In genomic region chr14:35365130-35366047, GRCh38 we compare ENCODE assay signal across 9 cellular contexts. TPM values are rescaled to one million over a fixed set of nuclear protein-coding genes. Genes with fewer than 3 reads are reported as not detected.
DNase-seq lines count a peak whose midpoint lies in the region; ATAC-seq, FAIRE-seq and TF ChIP-seq lines count a peak whose summit lies in the region.
"Had no signal": no experiment of that assay in that cellular context is flagged by ENCODE, and none has a peak within 500 bp of the region (broad histone marks: within the 10 kb centered on the region; RNA-seq: fewer than 3 reads in every experiment).

No MANE protein-coding gene starts in this region.

- CTCF ChIA-PET in activated CD4-positive, alpha-beta memory T cell treated with anti-CD3 and anti-CD28 coated beads for 36 hours (lab: Charles Lee), result interaction anchor here (0.8 to 1.5 kb wide), 11 partner anchors 8 to 79 kb away, joined by 3 to 9 read pairs (median 3); partner anchors contain the start of gene NFKBIA
- CTCF ChIA-PET in H1 (lab: Charles Lee; ENCODE audit: partially characterized antibody), result interaction anchor here (0.6 to 4.3 kb wide), 10 partner anchors 9 to 225 kb away, joined by 3 to 18 read pairs (median 6); no protein-coding TSS in a partner anchor

- no peaks in the 10 kb centered on the region for H3K79me2 ChIP-seq in H1 (ENCODE audit: control insufficient read depth in 1 of 2, insufficient read depth in 2 of 2, low read length in 2 of 2)

- DNase-seq in Caki2 (ENCODE audit: low read depth), result peak; percentile 84
- DNase-seq in HUDEP-2 (lab: John Stamatoyannopoulos, UW; ENCODE audit: unreplicated experiment in 76 of 76), result peak in 70 of 76 experiments; percentile 12 to 78 (median 58)
- DNase-seq in activated CD4-positive, alpha-beta memory T cell treated with anti-CD3 and anti-CD28 coated beads for 36 hours, result peak; percentile 94
- no peak for DNase-seq in H1 (ENCODE audit: low read depth in 1 of 2, low spot score in 2 of 2)
- DNase-seq in natural killer cell, result peak; percentile 28
- peak; percentile 90 for DNase-seq in stromal cell of bone marrow (ENCODE audit: low read depth)
- DNase-seq in putamen (ENCODE audit: low spot score), result no peak
- DNase-seq in globus pallidus (ENCODE audit: low spot score), result no peak
- DNase-seq: naive B cell had no signal

- H3K27me3 ChIP-seq in H1 (replicated peaks in 1 of 4; ENCODE audit: control insufficient read depth in 3 of 4, extremely low read depth in 1 of 4, insufficient read depth in 3 of 4, low read length in 3 of 4), result no peaks in the 10 kb centered on the region

- no peak overlapping the region for H3K14ac ChIP-seq in H1 (ENCODE audit: insufficient read length)

- H3K4me3 Mint-ChIP-seq in activated CD4-positive, alpha-beta memory T cell treated with anti-CD3 and anti-CD28 coated beads for 36 hours, result peak overlapping the region; percentile 56
- no peak overlapping the region for H3K4me3 Mint-ChIP-seq in natural killer cell

- peak; percentile 53 to 80 (median 78) for ATAC-seq in natural killer cell

- no peak overlapping the region for H2BK120ac ChIP-seq in H1 (replicated peaks; ENCODE audit: low read depth, low read length)

- intact Hi-C loops in activated CD4-positive, alpha-beta memory T cell treated with anti-CD3 and anti-CD28 coated beads for 36 hours (cut with micrococcal nuclease), result loop anchor here (1.0 to 2.0 kb wide), 4 partner anchors 9 to 73 kb away; partner anchors contain the start of genes NFKBIA and PSMA6
- intact Hi-C loops in natural killer cell (cut with micrococcal nuclease), result loop anchor here (5.0 kb wide), 1 partner anchor 33 kb away; no protein-coding TSS in a partner anchor

- no peak overlapping the region for H2BK15ac ChIP-seq in H1 (ENCODE audit: low read length)

- H3K9me3 Mint-ChIP-seq in activated CD4-positive, alpha-beta memory T cell treated with anti-CD3 and anti-CD28 coated beads for 36 hours, result peaks cover under 1% of the 10 kb centered on the region
- H3K9me3 Mint-ChIP-seq in natural killer cell, result no peaks in the 10 kb centered on the region
- H3K9me3 Mint-ChIP-seq: naive B cell had no signal

- no peaks in the 10 kb centered on the region for H3K36me3 Mint-ChIP-seq in activated CD4-positive, alpha-beta memory T cell treated with anti-CD3 and anti-CD28 coated beads for 36 hours
- no peaks in the 10 kb centered on the region for H3K36me3 Mint-ChIP-seq in natural killer cell
- H3K36me3 Mint-ChIP-seq: naive B cell had no signal

- no peak overlapping the region for H3K18ac ChIP-seq in H1 (ENCODE audit: extremely low read depth, low read length)

- peak overlapping the region; percentile 96 for H3K27ac Mint-ChIP-seq in activated CD4-positive, alpha-beta memory T cell treated with anti-CD3 and anti-CD28 coated beads for 36 hours
- peak overlapping the region in 1 of 2 donors; percentile 58 for H3K27ac Mint-ChIP-seq in natural killer cell

- no peak overlapping the region for H3K4me3 ChIP-seq in H1 (ENCODE audit: extremely low read depth in 1 of 4, insufficient read depth in 2 of 4, low read depth in 3 of 4, low read length in 4 of 4)

- H3K23ac ChIP-seq in H1 (ENCODE audit: insufficient read length), result no peak overlapping the region

- H2BK20ac ChIP-seq in H1 (ENCODE audit: low read length), result no peak overlapping the region

- H3K27me3 Mint-ChIP-seq in activated CD4-positive, alpha-beta memory T cell treated with anti-CD3 and anti-CD28 coated beads for 36 hours, result no peaks in the 10 kb centered on the region
- peaks cover 0 to 2% of the 10 kb centered on the region in 2 donors for H3K27me3 Mint-ChIP-seq in natural killer cell (ENCODE audit: low read depth in 2 of 2)
- H3K27me3 Mint-ChIP-seq: naive B cell had no signal

- no peak overlapping the region for H3K4me2 ChIP-seq in H1 (ENCODE audit: insufficient read depth in 1 of 2, low read depth in 2 of 2, low read length in 2 of 2)

- H3K56ac ChIP-seq in H1 (replicated peaks; ENCODE audit: insufficient read length, low read depth, low read length), result no peak overlapping the region

- peaks cover 0 to 2% of the 10 kb centered on the region in 2 experiments for H4K20me1 ChIP-seq in H1 (replicated peaks in 1 of 2; ENCODE audit: control insufficient read depth in 1 of 2, insufficient read depth in 2 of 2, low read length in 2 of 2)

- H3K4me1 Mint-ChIP-seq in activated CD4-positive, alpha-beta memory T cell treated with anti-CD3 and anti-CD28 coated beads for 36 hours (ENCODE audit: low read depth), result peaks cover 48% of the 10 kb centered on the region
- peaks cover 24% of the 10 kb centered on the region in 2 donors for H3K4me1 Mint-ChIP-seq in natural killer cell

- no peak for FAIRE-seq in H1 (lab: Jason Lieb, UNC)

- no peak overlapping the region for H4K8ac ChIP-seq in H1 (ENCODE audit: extremely low read depth, insufficient read depth, low read length)

- H3K79me1 ChIP-seq in H1 (ENCODE audit: low read depth, low read length), result no peaks in the 10 kb centered on the region

- POLR2A ChIA-PET in activated CD4-positive, alpha-beta memory T cell treated with anti-CD3 and anti-CD28 coated beads for 36 hours (lab: Charles Lee), result interaction anchor here (0.6 to 8.5 kb wide), 11 partner anchors 9 to 242 kb away, joined by 3 to 181 read pairs (median 4); partner anchors contain the start of genes NFKBIA, PRORP and PSMA6
- POLR2A ChIA-PET in H1 (lab: Charles Lee; ENCODE audit: partially characterized antibody), result interaction anchor here (0.9 to 4.6 kb wide), 2 partner anchors 38 to 73 kb away, joined by 3 to 30 read pairs; partner anchors contain the start of genes NFKBIA and PSMA6

- no peak overlapping the region for H3K4ac ChIP-seq in H1 (replicated peaks; ENCODE audit: insufficient read length, low read depth, low read length)

- H3K36me3 ChIP-seq in H1 (ENCODE audit: control insufficient read depth in 2 of 4, insufficient read depth in 4 of 4, low read length in 3 of 4), result no peaks in the 10 kb centered on the region

- TF ChIP-seq POLR2A in H1 (IDR thresholded peaks at IDR 0.05; ENCODE audit: control extremely low read depth in 1 of 2, low read depth in 2 of 2, low read length in 2 of 2), result no peak

- H3K9me3 ChIP-seq in H1 (ENCODE audit: insufficient read depth in 2 of 2, low read depth in 1 of 2, low read length in 1 of 2), result no peaks in the 10 kb centered on the region

- TF ChIP-seq CTCF in H1 (IDR thresholded peaks at IDR 0.05; ENCODE audit: control extremely low read depth in 1 of 3, insufficient read depth in 1 of 3, low read depth in 1 of 3, low read length in 3 of 3) (no peak), natural killer cell (IDR thresholded peaks at IDR 0.05) (no peak)

- peaks cover 0 to 18% (median 7%) of the 10 kb centered on the region in 4 experiments; a peak in 5 of 7 replicates for H3K4me1 ChIP-seq in H1 (replicated peaks in 1 of 4; ENCODE audit: control insufficient read depth in 3 of 4, insufficient read depth in 4 of 4, low read length in 3 of 4)

- in situ Hi-C loops in Caki2 (cut with HindIII; ENCODE audit: low pct_unique_long_range_greater_than_20kb, low sequenced_read_pairs), result no loop called here

- H3K23me2 ChIP-seq in H1 (ENCODE audit: low read depth, low read length), result no peaks in the 10 kb centered on the region

- TF ChIP-seq EP300 in H1 (IDR thresholded peaks at IDR 0.05; ENCODE audit: borderline replicate concordance in 1 of 2, low read depth in 2 of 2, low read length in 2 of 2), result no peak

- no peak overlapping the region for H4K5ac ChIP-seq in H1 (ENCODE audit: insufficient read length, low read depth, low read length)

- H4K91ac ChIP-seq in H1 (replicated peaks; ENCODE audit: insufficient read length, low read length), result no peak overlapping the region

- no peak for TF ChIP-seq RAD21 in H1 (IDR thresholded peaks at IDR 0.05 in 1 of 2, conservative IDR thresholded peaks at IDR 0.05 in 1 of 2; ENCODE audit: low read depth in 2 of 2, low read length in 2 of 2)

- no peak overlapping the region for H3K27ac ChIP-seq in H1 (ENCODE audit: low read depth, low read length)

- 0 out of 2 replicates have a peak overlapping the region, but pooled peaks have one; percentile 9 for H2BK12ac ChIP-seq in H1 (ENCODE audit: low read depth, low read length)

- no peak overlapping the region for H2AK5ac ChIP-seq in H1 (ENCODE audit: low read depth, low read length)

- 93% methylated on average over 13 of the region's 13 CpGs; no CpG with 5 or more reads in 1 of the 2 experiments for WGBS in H1 (ENCODE audit: extremely low coverage in 1 of 2, insufficient coverage in 1 of 2, insufficient read length in 1 of 2, insufficient replicate concordance in 2 of 2, low coverage in 1 of 2, low lambda C conversion rate in 2 of 2, missing lambda C conversion rate in 1 of 2), 2 experiments

- H3K9ac ChIP-seq in H1 (replicated peaks in 1 of 4; ENCODE audit: extremely low read depth in 1 of 4, low read depth in 3 of 4, low read length in 3 of 4), result no peak overlapping the region

- H2AFZ ChIP-seq in H1 (ENCODE audit: low read length), result no peak overlapping the region

- no peak overlapping the region for H2BK5ac ChIP-seq in H1 (ENCODE audit: low read depth, low read length)

TF ChIP-seq in H1, 55 proteins besides CTCF, POLR2A, EP300 and RAD21:
- TF ChIP-seq SP2 (IDR thresholded peaks at IDR 0.05; ENCODE audit: low read length), result no peak

RNA-seq across cellular contexts. Expression of gene NFKBIA, which starts 39.2 kb away (rescaled TPM):
- total RNA-seq in Caki2 (2014; rRNA removed; shearing (Covaris generic); ENCODE audit: low replicate concordance), result 148 and 158 TPM in 2 replicates
- total RNA-seq in activated CD4-positive, alpha-beta memory T cell treated with anti-CD3 and anti-CD28 coated beads for 36 hours, result 100 to 1,000 TPM; 390 to 393 TPM
- 24.4 and 25.9 TPM in 2 replicates for total RNA-seq in H1 (2021; fragmentation: NEBNext Ultra II Directional; extraction: Animal tissue kit (Norgen Biotek cat#: 25700))
- polyA plus RNA-seq in H1 (2011; rRNA removed), result 49.7 and 59.5 TPM in 2 replicates
- polyA plus RNA-seq in H1 (2011; cell fraction: cytosol; rRNA removed), result 41.5 TPM
- polyA plus RNA-seq in H1 (2011; cell fraction: nucleus; rRNA removed), result 100 TPM
- 29.4 to 34.3 TPM (median 31.5 TPM) in 4 replicates for polyA plus RNA-seq in H1 (2012, experiment 1 of 2)
- polyA plus RNA-seq in H1 (2012, experiment 2 of 2), result 38.2 TPM
- 18.4 TPM for polyA plus RNA-seq in H1 (2013, experiment 1 of 2)
- polyA plus RNA-seq in H1 (2013, experiment 2 of 2), result 18.3 TPM
- 54.4 and 66.5 TPM in 2 replicates for polyA minus RNA-seq in H1 (2011; rRNA and poly(A)+ RNA removed)
- polyA minus RNA-seq in H1 (2011; cell fraction: cytosol; rRNA and poly(A)+ RNA removed), result 24.7 TPM
- polyA minus RNA-seq in H1 (2011; cell fraction: nucleus; rRNA and poly(A)+ RNA removed), result 105 TPM
- 1,000 to 10,000 TPM; 2,039 to 3,339 (median 2,499) TPM for total RNA-seq in natural killer cell

Comparison
In these comparisons a context has a peak if more than half of its experiments do, and no peak if none do; other contexts are left out.
1. DNase-seq: peak in Caki2 (single experiment), HUDEP-2 (70 of 76), activated CD4-positive, alpha-beta memory T cell treated with anti-CD3 and anti-CD28 coated beads for 36 hours (single experiment), natural killer cell (single experiment) and stromal cell of bone marrow (single experiment); none in H1 (0 of 2), putamen (single experiment) and globus pallidus (single experiment).
2. RNA of gene NFKBIA, which starts 39.2 kb away (total RNA-seq): 2,039 to 3,339 TPM in natural killer cell; 390 to 393 TPM in activated CD4-positive, alpha-beta memory T cell treated with anti-CD3 and anti-CD28 coated beads for 36 hours, 148 to 158 TPM in Caki2 and 24.4 to 25.9 TPM in H1; every median in the first group is over 4 times any median in the second.